ENCODE assay signal across 33 cellular contexts in the genomic region with DNA sequence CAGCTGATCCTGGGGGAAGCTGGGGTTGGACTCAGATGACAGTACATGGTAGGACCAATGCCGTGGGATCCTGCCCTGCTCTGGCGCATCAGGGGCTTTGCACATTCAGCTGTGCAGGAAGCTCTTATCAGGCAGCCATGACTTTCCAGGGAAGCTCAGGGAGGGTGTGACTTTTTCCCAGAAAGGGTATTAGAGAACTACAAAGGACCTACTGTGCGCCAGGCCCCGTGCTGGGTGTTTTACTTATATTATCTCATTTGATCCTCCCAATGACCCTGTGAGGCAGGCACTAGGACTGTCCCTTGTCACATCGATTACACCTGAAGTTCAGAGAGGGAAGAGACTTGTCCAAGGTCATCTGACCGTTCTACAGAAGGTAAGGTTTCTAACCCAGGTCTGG.
"Had no signal": no experiment of that assay in that cellular context is flagged by ENCODE, and none has a peak within 500 bp of the region (broad histone marks: within the 10 kb centered on the region; RNA-seq: fewer than 3 reads in every experiment).

No MANE protein-coding gene starts in this region.

- DNase-seq: activated CD4-positive, alpha-beta memory T cell treated with anti-CD3 and anti-CD28 coated beads, Interleukin-2, amount 10 ng/mL, durations not matched to agents 7 days and 5 days; activated CD4-positive, alpha-beta T cell treated with anti-CD3 and anti-CD28 coated beads for 1 hour; activated CD4-positive, alpha-beta T cell treated with anti-CD3 and anti-CD28 coated beads for 48 hours; activated CD4-positive, CD25-positive, alpha-beta regulatory T cell; activated CD8-positive, alpha-beta memory T cell treated with anti-CD3 and anti-CD28 coated beads for 24 hours; activated CD8-positive, alpha-beta memory T cell treated with anti-CD3 and anti-CD28 coated beads, Interleukin-2, amount 10 ng/mL, durations not matched to agents 7 days and 5 days; activated CD8-positive, alpha-beta memory T cell treated with anti-CD3 and anti-CD28 coated beads, Interleukin-2, amount 50 U/mL, for 48 hours; activated effector memory CD4-positive, alpha-beta T cell treated with Interleukin-2 at 50 U/mL for 16 hours; activated naive CD4-positive, alpha-beta T cell treated with anti-CD3 and anti-CD28 coated beads, Interleukin-2, amount 10 ng/mL, durations not matched to agents 7 days and 5 days; activated naive CD8-positive, alpha-beta T cell treated with anti-CD3 and anti-CD28 coated beads, Interleukin-2, amount 50 U/mL, for 24 hours; activated T-cell treated with anti-CD3 and anti-CD28 coated beads, Interleukin-2, amount 50 U/mL, for 48 hours; aorta; brain microvascular endothelial cell; MM.1S; MV-4-11; NCI-H1092; NCI-H146; NCI-H187; NCI-H2029 treated with DMSO at 0.1 percent for 48 hours; NCI-H2107; NCI-H510A; NCI-H526; NCI-H748 treated with DMSO at 0.1 percent for 48 hours; NK-92 treated with Interleukin-12 subunit alpha and Interleukin-12 subunit beta, amount 100 ng/mL, for 24 hours; PC-3; Peyer's patch; Right ventricle myocardium superior; RPMI8226; SW 1271; T-helper 1 cell; T-helper 2 cell; T-helper 9 cell had no signal

- H3K27me3 ChIP-seq: brain microvascular endothelial cell, Peyer's patch had no signal

- H3K4me3 ChIP-seq: Peyer's patch had no signal

- H3K27ac ChIP-seq: brain microvascular endothelial cell, Peyer's patch, VCaP had no signal

- H3K4me1 ChIP-seq: Peyer's patch had no signal

- H3K36me3 ChIP-seq: brain microvascular endothelial cell, Peyer's patch had no signal

- H3K9me3 ChIP-seq: Peyer's patch had no signal

- ATAC-seq: activated CD8-positive, alpha-beta memory T cell treated with anti-CD3 and anti-CD28 coated beads, Interleukin-2, amount 10 ng/mL, durations not matched to agents 7 days and 5 days; activated naive CD8-positive, alpha-beta T cell treated with anti-CD3 and anti-CD28 coated beads, Interleukin-2, amount 50 U/mL, for 24 hours; PC-3 had no signal
